In genomic region chr15:68152342-68152741, GRCh38 we compare ENCODE assay signal across 19 cellular contexts.
"Had no signal": no experiment of that assay in that cellular context is flagged by ENCODE, and none has a peak within 500 bp of the region (broad histone marks: within the 10 kb centered on the region; RNA-seq: fewer than 3 reads in every experiment).

No MANE protein-coding gene starts in this region.

- ATAC-seq: activated CD8-positive, alpha-beta T cell treated with anti-CD3 and anti-CD28 coated beads for 36 hours; effector memory CD8-positive, alpha-beta T cell; foreskin keratinocyte; left cardiac atrium; naive thymus-derived CD8-positive, alpha-beta T cell; pancreas had no signal

- H3K4me3 ChIP-seq: adrenal gland, hepatocyte, pancreas, spleen, tibial artery, uterus had no signal

- FAIRE-seq: astrocyte, pancreas had no signal

- H3K9me3 Mint-ChIP-seq: activated CD4-positive, alpha-beta T cell treated with anti-CD3 and anti-CD28 coated beads, Interleukin-2, amount 10 ng/mL, durations not matched to agents 24 days and 14 days; activated CD8-positive, alpha-beta T cell treated with anti-CD3 and anti-CD28 coated beads for 36 hours; activated naive CD4-positive, alpha-beta T cell treated with anti-CD3 and anti-CD28 coated beads, Interleukin-2, amount 10 ng/mL, durations not matched to agents 7 days and 5 days; effector memory CD8-positive, alpha-beta T cell; naive thymus-derived CD8-positive, alpha-beta T cell had no signal

- DNase-seq: activated CD4-positive, alpha-beta T cell treated with anti-CD3 and anti-CD28 coated beads, Interleukin-2, amount 10 ng/mL, durations not matched to agents 24 days and 14 days; activated CD8-positive, alpha-beta T cell treated with anti-CD3 and anti-CD28 coated beads for 36 hours; activated naive CD4-positive, alpha-beta T cell treated with anti-CD3 and anti-CD28 coated beads, Interleukin-2, amount 10 ng/mL, durations not matched to agents 7 days and 5 days; activated T-cell treated with anti-CD3 and anti-CD28 coated beads, Interleukin-2, amount 50 U/mL, for 1 hour; adrenal gland; effector memory CD8-positive, alpha-beta T cell; left cardiac atrium; mesendoderm; naive thymus-derived CD8-positive, alpha-beta T cell; pancreas; spleen; stimulated activated naive CD4-positive, alpha-beta T cell; substantia nigra; SW 1271; tibial artery; uterus had no signal

- H3K27ac ChIP-seq: adrenal gland, foreskin keratinocyte, hepatocyte, pancreas, spleen, tibial artery, uterus had no signal

- H3K36me3 ChIP-seq: uterus had no signal

- H3K4me3 Mint-ChIP-seq: activated CD4-positive, alpha-beta T cell treated with anti-CD3 and anti-CD28 coated beads, Interleukin-2, amount 10 ng/mL, durations not matched to agents 24 days and 14 days; activated CD8-positive, alpha-beta T cell treated with anti-CD3 and anti-CD28 coated beads for 36 hours; activated naive CD4-positive, alpha-beta T cell treated with anti-CD3 and anti-CD28 coated beads, Interleukin-2, amount 10 ng/mL, durations not matched to agents 7 days and 5 days; effector memory CD8-positive, alpha-beta T cell had no signal

- H3K27ac Mint-ChIP-seq: activated CD4-positive, alpha-beta T cell treated with anti-CD3 and anti-CD28 coated beads, Interleukin-2, amount 10 ng/mL, durations not matched to agents 24 days and 14 days; activated CD8-positive, alpha-beta T cell treated with anti-CD3 and anti-CD28 coated beads for 36 hours; activated naive CD4-positive, alpha-beta T cell treated with anti-CD3 and anti-CD28 coated beads, Interleukin-2, amount 10 ng/mL, durations not matched to agents 7 days and 5 days had no signal

- H3K9me3 ChIP-seq: adrenal gland, pancreas, spleen, tibial artery, uterus had no signal

- H2AFZ ChIP-seq: hepatocyte had no signal

- H3K4me2 ChIP-seq: hepatocyte had no signal

- H3K27me3 ChIP-seq: adrenal gland, foreskin keratinocyte, hepatocyte, pancreas, spleen, tibial artery, uterus had no signal

- H3K4me1 ChIP-seq: uterus had no signal

- H3K27me3 Mint-ChIP-seq: activated CD4-positive, alpha-beta T cell treated with anti-CD3 and anti-CD28 coated beads, Interleukin-2, amount 10 ng/mL, durations not matched to agents 24 days and 14 days; activated CD8-positive, alpha-beta T cell treated with anti-CD3 and anti-CD28 coated beads for 36 hours; activated naive CD4-positive, alpha-beta T cell treated with anti-CD3 and anti-CD28 coated beads, Interleukin-2, amount 10 ng/mL, durations not matched to agents 7 days and 5 days; effector memory CD8-positive, alpha-beta T cell; naive thymus-derived CD8-positive, alpha-beta T cell had no signal
